ENCODE assay signal across 13 cellular contexts in genomic region chr11:10117709-10118341, GRCh38.
A peak's percentile ranks its signal among the peaks of the same experiment; 100 is the strongest.
DNase-seq lines count a peak whose midpoint lies in the region; ATAC-seq, FAIRE-seq and TF ChIP-seq lines count a peak whose summit lies in the region.
"Had no signal": no experiment of that assay in that cellular context is flagged by ENCODE, and none has a peak within 500 bp of the region (broad histone marks: within the 10 kb centered on the region; RNA-seq: fewer than 3 reads in every experiment).

No MANE protein-coding gene starts in this region.

- 57 to 71% (median 60%) methylated on average over 2 of the region's 2 CpGs for WGBS in spleen, 5 donors

- peaks cover 3 to 58% (median 49%) of the 10 kb centered on the region in 5 donors for H3K4me1 ChIP-seq in subcutaneous abdominal adipose tissue (ENCODE audit: control insufficient read depth in 5 of 5, insufficient read depth in 5 of 5, low read length in 5 of 5)
- H3K4me1 ChIP-seq in spleen: peaks cover 0 to 29% (median 8%) of the 10 kb centered on the region in 6 donors
- H3K4me1 ChIP-seq in PC-9 (replicated peaks; ENCODE audit: insufficient read depth): peaks cover 8% of the 10 kb centered on the region

- FAIRE-seq in H54 (lab: Jason Lieb, UNC): peak; percentile 90

- H3K36me3 ChIP-seq in subcutaneous abdominal adipose tissue (ENCODE audit: control insufficient read depth in 5 of 5, insufficient read depth in 5 of 5, low read length in 5 of 5): no peaks in the 10 kb centered on the region
- H3K36me3 ChIP-seq in spleen: no peaks in the 10 kb centered on the region
- H3K36me3 ChIP-seq in PC-9 (ENCODE audit: low read depth): no peaks in the 10 kb centered on the region

- peak overlapping the region in 4 of 5 donors; percentile 4 to 47 (median 32) for H3K9ac ChIP-seq in subcutaneous abdominal adipose tissue (ENCODE audit: low read length in 5 of 5)

- H4K20me1 ChIP-seq in PC-9 (ENCODE audit: insufficient read depth): no peaks in the 10 kb centered on the region

- no peaks in the 10 kb centered on the region for H3K79me2 ChIP-seq in PC-9 (ENCODE audit: low read depth)

- no peak overlapping the region for H3K4me2 ChIP-seq in PC-9

- H2AFZ ChIP-seq in PC-9: no peak overlapping the region

- H3K27ac ChIP-seq in subcutaneous abdominal adipose tissue (ENCODE audit: low read depth, low read length): peak overlapping the region; percentile 93
- peak overlapping the region in 3 of 8 donors; percentile 4 to 31 (median 17) for H3K27ac ChIP-seq in spleen
- no peak overlapping the region for H3K27ac ChIP-seq in PC-9

- no peak for DNase-seq in H54 (ENCODE audit: insufficient read length, low spot score)
- DNase-seq in dedifferentiated amniotic fluid mesenchymal stem cell (ENCODE audit: extremely low spot score): peak; percentile 87
- peak; percentile 18 for DNase-seq in kidney glomerular epithelial cell (lab: John Stamatoyannopoulos, UW)
- no peak for DNase-seq in spleen
- no peak for DNase-seq in PC-9
- DNase-seq: activated CD8-positive, alpha-beta T cell treated with anti-CD3 and anti-CD28 coated beads, Interleukin-2, amount 10 ng/mL, durations not matched to agents 7 days and 5 days; activated naive CD4-positive, alpha-beta T cell treated with Interleukin-2 at 50 U/mL for 16 hours; COR-L47 had no signal

- H3K27me3 ChIP-seq in subcutaneous abdominal adipose tissue (ENCODE audit: control insufficient read depth in 5 of 5, insufficient read depth in 4 of 5, low read length in 5 of 5): no peaks in the 10 kb centered on the region
- no peaks in the 10 kb centered on the region for H3K27me3 ChIP-seq in spleen (replicated peaks in 1 of 7)
- no peaks in the 10 kb centered on the region for H3K27me3 ChIP-seq in PC-9 (ENCODE audit: insufficient read depth, low read depth)

- ATAC-seq in HG02571 (IDR thresholded peaks at IDR 0.05; ENCODE audit: unreplicated experiment): no peak
- no peak for ATAC-seq in HG02798 (IDR thresholded peaks at IDR 0.05; ENCODE audit: poor library complexity, unreplicated experiment)
- ATAC-seq: activated CD8-positive, alpha-beta T cell treated with anti-CD3 and anti-CD28 coated beads, Interleukin-2, amount 10 ng/mL, durations not matched to agents 7 days and 5 days had no signal

- intact Hi-C loops in spleen (cut with DNase I; ENCODE audit: low total_unique reads): no loop called here
- intact Hi-C loops in PC-9 (cut with micrococcal nuclease; ENCODE audit: unreplicated experiment): no loop called here

- no peak overlapping the region for H3K4me3 ChIP-seq in subcutaneous abdominal adipose tissue (ENCODE audit: low read depth in 1 of 5, low read length in 5 of 5)
- H3K4me3 ChIP-seq in spleen: no peak overlapping the region
- no peak overlapping the region for H3K4me3 ChIP-seq in PC-9
- H3K4me3 ChIP-seq: coronary artery, lung had no signal

- H3K9me3 ChIP-seq in subcutaneous abdominal adipose tissue (ENCODE audit: control insufficient read depth in 5 of 5, low read length in 5 of 5) (peaks cover 0 to 3% (median 0%) of the 10 kb centered on the region in 5 donors), spleen (no peaks in the 10 kb centered on the region), PC-9 (ENCODE audit: insufficient read depth, low read depth) (no peaks in the 10 kb centered on the region)

- BruUV-seq in PC-9 (replicated peaks; lab: Mats Ljungman, UMichigan): no TSS peak

- TF ChIP-seq POLR2A in H54 (IDR thresholded peaks at IDR 0.05; ENCODE audit: low read depth, low read length) (no peak), spleen (IDR thresholded peaks at IDR 0.05) (no peak)

- TF ChIP-seq CTCF in spleen (IDR thresholded peaks at IDR 0.05 in 8 of 11, conservative IDR thresholded peaks at IDR 0.05 in 3 of 11) (no peak), PC-9 (conservative IDR thresholded peaks at IDR 0.05) (no peak)

- no peaks in the 10 kb centered on the region for H3K9me2 ChIP-seq in PC-9 (ENCODE audit: insufficient read depth)

- CTCF ChIA-PET in PC-9 (lab: Charles Lee): no interaction called here

- peaks cover 8% of the 10 kb centered on the region for H3F3A ChIP-seq in PC-9 (ENCODE audit: insufficient read depth, low read depth)

- POLR2A ChIA-PET in PC-9 (lab: Charles Lee; ENCODE audit: unreplicated experiment): no interaction called here

Comparison
In these comparisons a context has a peak if more than half of its experiments do, and no peak if none do; other contexts are left out.
1. DNase-seq: peak in dedifferentiated amniotic fluid mesenchymal stem cell (single experiment) and kidney glomerular epithelial cell (single experiment); none in H54 (single experiment), spleen (single experiment) and PC-9 (0 of 2).